18 cellular contexts compared by ENCODE assay signal in the genomic region with DNA sequence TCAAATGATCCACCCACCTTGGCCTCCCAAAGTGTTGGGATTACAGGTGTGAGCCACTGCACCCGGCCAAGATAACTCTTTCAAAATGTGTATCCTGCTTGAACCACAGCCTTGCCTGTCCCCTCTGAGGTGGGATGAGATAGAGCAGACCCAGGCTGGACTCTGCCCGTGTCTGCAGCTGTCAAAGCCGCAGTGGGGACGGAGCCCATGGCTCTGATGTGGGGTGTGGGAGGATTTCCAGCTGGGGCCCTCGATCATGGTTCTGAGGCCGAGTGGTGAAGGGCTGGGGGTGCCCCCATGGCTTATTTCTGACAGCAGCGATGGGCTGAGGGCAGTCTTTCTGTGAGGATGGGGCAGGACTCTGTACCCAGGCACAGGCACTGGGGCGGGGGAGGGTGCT.
DNase-seq lines count a peak whose midpoint lies in the region; ATAC-seq and TF ChIP-seq lines count a peak whose summit lies in the region.
"Had no signal": no experiment of that assay in that cellular context is flagged by ENCODE, and none has a peak within 500 bp of the region (broad histone marks: within the 10 kb centered on the region; RNA-seq: fewer than 3 reads in every experiment).

No MANE protein-coding gene starts in this region.

- WGBS in psoas muscle, 3 donors = 90 to 97% (median 92%) methylated on average over 8 of the region's 8 CpGs
- 87 to 93% (median 90%) methylated on average over 7 to 8 of the region's 8 CpGs for WGBS in stomach, 5 donors

- TF ChIP-seq EP300 in stomach (IDR thresholded peaks at IDR 0.05) = no peak

- TF ChIP-seq CTCF in psoas muscle (IDR thresholded peaks at IDR 0.05) = no peak
- no peak for TF ChIP-seq CTCF in stomach (IDR thresholded peaks at IDR 0.05)

- H3K27me3 ChIP-seq in psoas muscle (ENCODE audit: insufficient read depth in 3 of 3, low read length in 2 of 3) (no peaks in the 10 kb centered on the region), stomach (no peaks in the 10 kb centered on the region)

- H3K36me3 ChIP-seq in psoas muscle (ENCODE audit: insufficient read depth in 1 of 2, low read depth in 1 of 2) (peaks cover 10 to 100% of the 10 kb centered on the region in 2 donors), stomach (peaks cover 89 to 100% (median 100%) of the 10 kb centered on the region in 4 donors)

- peak; percentile 30 for DNase-seq in Right ventricle myocardium superior
- DNase-seq in left cardiac atrium = no peak
- DNase-seq in psoas muscle = peak; percentile 9 to 27
- DNase-seq in stomach = no peak
- DNase-seq in central memory CD4-positive, alpha-beta T cell = no peak
- DNase-seq: ACHN; C1 segment of cervical spinal cord; Calu3; CD4-positive, alpha-beta memory T cell; COR-L47; DMS53; DMS79 treated with DMSO at 0.1 percent for 48 hours; GF-D8; GM23248; H7; HCEC 1CT had no signal

- intact Hi-C loops in Right ventricle myocardium superior (cut with DNase I) (no loop called here), left cardiac atrium (cut with DNase I) (no loop called here), psoas muscle (cut with DNase I) (no loop called here), stomach (cut with DNase I; ENCODE audit: low total_unique reads) (no loop called here)

- peak overlapping the region; percentile 9 for H3K27ac ChIP-seq in psoas muscle
- H3K27ac ChIP-seq in stomach = peak overlapping the region in 4 of 5 donors; percentile 27 to 36 (median 33)
- H3K27ac ChIP-seq: 22Rv1, GM23248 had no signal

- ATAC-seq in Right ventricle myocardium superior (ENCODE audit: poor library complexity) = no peak
- ATAC-seq in left cardiac atrium = no peak
- no peak for ATAC-seq in psoas muscle
- ATAC-seq in GM21515 (IDR thresholded peaks at IDR 0.05; ENCODE audit: unreplicated experiment) = no peak

- no peak overlapping the region for H3K4me3 ChIP-seq in psoas muscle
- no peak overlapping the region for H3K4me3 ChIP-seq in stomach
- H3K4me3 ChIP-seq: GM23248 had no signal

- no peaks in the 10 kb centered on the region for H3K9me3 ChIP-seq in psoas muscle
- H3K9me3 ChIP-seq in stomach = no peaks in the 10 kb centered on the region

- H3K4me1 ChIP-seq in psoas muscle (peaks cover 14% of the 10 kb centered on the region), stomach (peaks cover 9 to 48% (median 21%) of the 10 kb centered on the region in 4 donors)

- no peak for TF ChIP-seq POLR2A in stomach (IDR thresholded peaks at IDR 0.05)

Comparison
In these comparisons a context has a peak if more than half of its experiments do, and no peak if none do; other contexts are left out.
1. DNase-seq: peak in Right ventricle myocardium superior (single experiment) and psoas muscle (2 of 2); none in left cardiac atrium (single experiment), stomach (single experiment) and central memory CD4-positive, alpha-beta T cell (single experiment).